Comparison of ENCODE assay signal across 23 cellular contexts in the genomic region with DNA sequence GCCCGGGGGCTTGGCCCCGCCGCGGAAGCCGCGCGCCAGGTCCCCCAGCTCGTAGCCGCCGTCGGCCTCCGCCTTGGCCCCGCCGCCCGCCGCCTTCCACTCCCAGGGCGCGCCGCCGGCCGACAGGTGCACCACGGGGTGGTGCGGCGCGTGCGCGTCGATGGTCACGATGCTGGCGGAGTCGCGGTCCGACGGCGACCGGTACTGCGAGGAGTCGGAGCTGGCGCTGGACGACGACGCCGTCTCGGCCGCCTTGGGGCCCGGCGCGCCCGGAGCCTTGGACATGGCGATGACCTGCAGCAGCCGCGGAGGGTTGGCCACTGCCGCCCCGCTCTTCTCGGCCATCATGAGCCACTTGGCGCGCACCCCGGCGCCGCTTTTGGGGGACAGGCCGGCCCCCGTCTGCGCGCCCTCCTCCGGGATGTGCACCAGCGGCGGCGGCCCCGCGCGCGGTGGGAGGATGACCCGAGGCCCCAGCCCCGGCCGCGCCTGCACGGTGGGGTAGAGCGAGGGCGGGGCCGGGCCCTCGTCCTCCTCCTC. TPM values are rescaled to one million over a fixed set of nuclear protein-coding genes. Genes with fewer than 3 reads are reported as not detected.
DNase-seq lines count a peak whose midpoint lies in the region; ATAC-seq, FAIRE-seq and TF ChIP-seq lines count a peak whose summit lies in the region.
"Had no signal": no experiment of that assay in that cellular context is flagged by ENCODE, and none has a peak within 500 bp of the region (broad histone marks: within the 10 kb centered on the region; RNA-seq: fewer than 3 reads in every experiment).

No MANE protein-coding gene starts in this region.

- ATAC-seq in A549, result no peak
- peak; percentile 28 for ATAC-seq in HCT116
- peak; percentile 7 for ATAC-seq in left colon
- no peak for ATAC-seq in GM18498 (IDR thresholded peaks at IDR 0.05; ENCODE audit: unreplicated experiment)
- no peak for ATAC-seq in GM19467 (IDR thresholded peaks at IDR 0.05; ENCODE audit: unreplicated experiment)
- ATAC-seq: activated T-helper 17 cell treated with anti-CD3 and anti-CD28 coated beads, Interleukin-2, amount 50 U/mL, for 72 hours; left lung had no signal

- H3K27ac ChIP-seq in A549 (no peak overlapping the region), HCT116 (ENCODE audit: low read depth, low read length) (no peak overlapping the region)
- H3K27ac ChIP-seq in CD4-positive, alpha-beta memory T cell (ENCODE audit: low read depth, low read length), result no peak overlapping the region
- H3K27ac ChIP-seq: BLaER1 treated with 17β-estradiol and CSF1 and Interleukin-3, amounts not matched to agents 10 nM and 100 nM; heart right ventricle; left lung; uterus; WERI-Rb-1 had no signal

- H3K36me3 Mint-ChIP-seq in CD4-positive, alpha-beta memory T cell, result peaks cover 25 to 30% of the 10 kb centered on the region in 2 donors

- POLR2A ChIA-PET in A549 (lab: Yijun Ruan, JAX), result no interaction called here
- POLR2A ChIA-PET in HCT116 (lab: Charles Lee), result no interaction called here
- POLR2A ChIA-PET in CD4-positive, alpha-beta memory T cell (lab: Charles Lee; ENCODE audit: partially characterized antibody), result interaction anchor here (1.1 kb wide), 1 partner anchor 17 kb away, joined by 4 read pairs; no protein-coding TSS in a partner anchor

- TF ChIP-seq CTCF in A549 (IDR thresholded peaks at IDR 0.05) (no peak), HCT116 (IDR thresholded peaks at IDR 0.05 in 2 of 3, conservative IDR thresholded peaks at IDR 0.05 in 1 of 3; ENCODE audit: borderline replicate concordance in 1 of 3, insufficient read depth in 1 of 3, low read depth in 2 of 3, low read length in 2 of 3) (no peak)

- TF ChIP-seq POLR2A in A549 (IDR thresholded peaks at IDR 0.05; ENCODE audit: low read length) (no peak), HCT116 (IDR thresholded peaks at IDR 0.05; ENCODE audit: borderline replicate concordance, extremely low read depth, insufficient read depth, insufficient read length) (no peak)

- H3K4me1 Mint-ChIP-seq in CD4-positive, alpha-beta memory T cell, result peaks cover 1 to 8% (median 4%) of the 10 kb centered on the region in 4 donors
- H3K4me1 Mint-ChIP-seq: activated naive CD8-positive, alpha-beta T cell treated with anti-CD3 and anti-CD28 coated beads, Interleukin-2, amount 10 ng/mL, durations not matched to agents 7 days and 5 days had no signal

- intact Hi-C loops in HCT116 (cut with micrococcal nuclease) (no loop called here), left colon (cut with DNase I, micrococcal nuclease) (no loop called here)
- intact Hi-C loops in CD4-positive, alpha-beta memory T cell (cut with micrococcal nuclease), result no loop called here

- H3K9me3 Mint-ChIP-seq in CD4-positive, alpha-beta memory T cell, result peaks cover 0 to 14% (median 0%) of the 10 kb centered on the region in 8 donors
- H3K9me3 Mint-ChIP-seq: nephron progenitor cell had no signal

- CTCF ChIA-PET in A549 (lab: Yijun Ruan, JAX) (no interaction called here), HCT116 (lab: Charles Lee) (no interaction called here)
- CTCF ChIA-PET in CD4-positive, alpha-beta memory T cell (lab: Charles Lee; ENCODE audit: partially characterized antibody), result no interaction called here

- H3K4me3 ChIP-seq in A549 (no peak overlapping the region), HCT116 (replicated peaks in 1 of 2; ENCODE audit: low read depth in 1 of 2, low read length in 2 of 2) (no peak overlapping the region)
- H3K4me3 ChIP-seq in CD4-positive, alpha-beta memory T cell (ENCODE audit: low read length in 2 of 2), result no peak overlapping the region
- H3K4me3 ChIP-seq: BLaER1 treated with 17β-estradiol and CSF1 and Interleukin-3, amounts not matched to agents 10 nM and 100 nM; heart right ventricle; left lung; uterus had no signal

- no peaks in the 10 kb centered on the region for H3K27me3 Mint-ChIP-seq in CD4-positive, alpha-beta memory T cell
- H3K27me3 Mint-ChIP-seq: activated naive CD8-positive, alpha-beta T cell treated with anti-CD3 and anti-CD28 coated beads, Interleukin-2, amount 10 ng/mL, durations not matched to agents 7 days and 5 days; activated T-helper 17 cell treated with anti-CD3 and anti-CD28 coated beads, Interleukin-2, amount 50 U/mL, for 72 hours had no signal

- TF ChIP-seq EP300 in A549 (IDR thresholded peaks at IDR 0.05), result no peak

- no peak overlapping the region for H3K4me3 Mint-ChIP-seq in CD4-positive, alpha-beta memory T cell
- H3K4me3 Mint-ChIP-seq: activated naive CD8-positive, alpha-beta T cell treated with anti-CD3 and anti-CD28 coated beads, Interleukin-2, amount 10 ng/mL, durations not matched to agents 7 days and 5 days; activated T-helper 17 cell treated with anti-CD3 and anti-CD28 coated beads, Interleukin-2, amount 50 U/mL, for 72 hours; nephron progenitor cell; T-helper 2 cell treated with Interferon-gamma antibody and Interleukin-4, amounts not matched to agents 5 μg/mL and 100 μg/mL, for 36 hours had no signal

- no peaks in the 10 kb centered on the region for H3K9me3 ChIP-seq in A549
- no peaks in the 10 kb centered on the region for H3K9me3 ChIP-seq in HCT116 (ENCODE audit: control insufficient read depth in 1 of 2, insufficient read depth in 1 of 2, low read depth in 1 of 2, low read length in 2 of 2)
- no peaks in the 10 kb centered on the region for H3K9me3 ChIP-seq in CD4-positive, alpha-beta memory T cell (ENCODE audit: control insufficient read depth in 1 of 2, low read length in 2 of 2)
- H3K9me3 ChIP-seq: heart right ventricle, left lung, uterus had no signal

- RAD21 ChIA-PET in HCT116 (lab: Charles Lee; ENCODE audit: low non-redundant PET in 1 of 2, low total read pairs in 2 of 2, uncharacterized antibody in 2 of 2, unreplicated experiment in 2 of 2), result no interaction called here

- no peaks in the 10 kb centered on the region for H3K9me2 ChIP-seq in HCT116 (ENCODE audit: insufficient read depth)

- DNase-seq in A549 (ENCODE audit: low read depth in 1 of 2, low spot score in 1 of 2) (no peak), HCT116 (ENCODE audit: low read depth, low spot score) (no peak), left colon (no peak)
- DNase-seq in CD4-positive, alpha-beta memory T cell, result no peak
- DNase-seq: ACHN; activated CD8-positive, alpha-beta memory T cell treated with anti-CD3 and anti-CD28 coated beads, Interleukin-2, amount 50 U/mL, for 4 hours; activated naive CD8-positive, alpha-beta T cell treated with anti-CD3 and anti-CD28 coated beads, Interleukin-2, amount 10 ng/mL, durations not matched to agents 7 days and 5 days; erythroblast; foreskin fibroblast; heart right ventricle; left lung; NCI-H2171; NCI-H526 treated with DMSO at 0.1 percent for 48 hours; nephron progenitor cell; RPMI8226; uterus; WERI-Rb-1 had no signal

- H4K20me1 ChIP-seq in HCT116 (ENCODE audit: insufficient read depth), result peaks cover 8% of the 10 kb centered on the region; the same call in 1 of the 2 replicates

- TF ChIP-seq RAD21 in A549 (conservative IDR thresholded peaks at IDR 0.05 in 1 of 2, IDR thresholded peaks at IDR 0.05 in 1 of 2) (no peak), HCT116 (IDR thresholded peaks at IDR 0.05; ENCODE audit: low read depth) (no peak)

- no TSS peak for BruUV-seq in HCT116 (replicated peaks; lab: Mats Ljungman, UMichigan)

- H3K9ac ChIP-seq in HCT116 (ENCODE audit: low read length), result no peak overlapping the region
- H3K9ac ChIP-seq: BLaER1 treated with 17β-estradiol and CSF1 and Interleukin-3, amounts not matched to agents 10 nM and 100 nM had no signal

- H3K4me2 ChIP-seq in A549 (no peak overlapping the region), HCT116 (ENCODE audit: low read length) (no peak overlapping the region)
- H3K4me2 ChIP-seq: BLaER1 treated with 17β-estradiol and CSF1 and Interleukin-3, amounts not matched to agents 10 nM and 100 nM had no signal

- H3K27ac Mint-ChIP-seq in CD4-positive, alpha-beta memory T cell, result no peak overlapping the region
- H3K27ac Mint-ChIP-seq: activated naive CD8-positive, alpha-beta T cell treated with anti-CD3 and anti-CD28 coated beads, Interleukin-2, amount 10 ng/mL, durations not matched to agents 7 days and 5 days; activated T-helper 17 cell treated with anti-CD3 and anti-CD28 coated beads, Interleukin-2, amount 50 U/mL, for 72 hours; nephron progenitor cell; T-helper 2 cell treated with Interferon-gamma antibody and Interleukin-4, amounts not matched to agents 5 μg/mL and 100 μg/mL, for 36 hours had no signal

- H3K4me1 ChIP-seq in A549 (no peaks in the 10 kb centered on the region), HCT116 (ENCODE audit: control insufficient read depth in 1 of 2, insufficient read depth in 2 of 2, low read length in 2 of 2) (no peaks in the 10 kb centered on the region)
- no peaks in the 10 kb centered on the region for H3K4me1 ChIP-seq in CD4-positive, alpha-beta memory T cell (ENCODE audit: insufficient read depth, low read length)
- H3K4me1 ChIP-seq: BLaER1 treated with 17β-estradiol and CSF1 and Interleukin-3, amounts not matched to agents 10 nM and 100 nM; heart right ventricle; left lung; uterus had no signal

- no peaks in the 10 kb centered on the region for H3K27me3 ChIP-seq in HCT116 (ENCODE audit: insufficient read depth, low read length)
- H3K27me3 ChIP-seq in CD4-positive, alpha-beta memory T cell (ENCODE audit: insufficient read depth, low read length), result no peaks in the 10 kb centered on the region
- H3K27me3 ChIP-seq: heart right ventricle, left lung, uterus had no signal

- H3K79me2 ChIP-seq in HCT116 (ENCODE audit: insufficient read depth, low read length), result peaks cover 36% of the 10 kb centered on the region

- 94% methylated on average over 44 of the region's 81 CpGs for WGBS in A549 (ENCODE audit: missing lambda C conversion rate)

- H2AFZ ChIP-seq in HCT116 (ENCODE audit: low read depth, low read length, poor library complexity, severe bottlenecking), result no peak overlapping the region

- FAIRE-seq in A549 (lab: Jason Lieb, UNC), result no peak

- peaks cover 25 to 34% of the 10 kb centered on the region in 2 experiments; a peak in 3 of 4 replicates for H3K36me3 ChIP-seq in HCT116 (ENCODE audit: control insufficient read depth in 1 of 2, insufficient read depth in 2 of 2, low read length in 2 of 2)
- peaks cover 31% of the 10 kb centered on the region for H3K36me3 ChIP-seq in CD4-positive, alpha-beta memory T cell (ENCODE audit: insufficient read depth, low read length)
- H3K36me3 ChIP-seq: uterus had no signal

RNA-seq across cellular contexts. Expression of gene PLPPR3, which starts 8.9 kb away (rescaled TPM):
- 2.6 and 3.2 TPM in 2 replicates for polyA plus RNA-seq in A549 (2011; rRNA removed)
- polyA plus RNA-seq in A549 (2012; cell fraction: cytosol; rRNA removed), result 4.1 and 7.6 TPM in 2 replicates
- 9.8 and 12.3 TPM in 2 replicates for polyA plus RNA-seq in A549 (2012; cell fraction: nucleus; rRNA removed)
- polyA plus RNA-seq in A549 (2017; fragmentation: RNase III; extraction: RNeasy Plus Mini Kit Qiagen cat#74134 plus additional on column Dnase treatment), result 3.5 to 4.2 TPM (median 3.7 TPM) in 3 replicates
- 4.2 and 6.4 TPM in 2 replicates for polyA minus RNA-seq in A549 (2011; rRNA and poly(A)+ RNA removed)
- total RNA-seq in HCT116 (2021; ENCODE audit: unreplicated experiment), result 0.27 TPM
- 0.05 and 0.10 TPM in 2 replicates for polyA plus RNA-seq in HCT116 (2012)
- not detected for total RNA-seq in left colon
- total RNA-seq in CD4-positive, alpha-beta memory T cell, result not detected
- polyA plus RNA-seq in CD4-positive, alpha-beta memory T cell, result not detected
- total RNA-seq: activated naive CD8-positive, alpha-beta T cell treated with anti-CD3 and anti-CD28 coated beads, Interleukin-2, amount 10 ng/mL, durations not matched to agents 7 days and 5 days; activated T-helper 17 cell treated with anti-CD3 and anti-CD28 coated beads, Interleukin-2, amount 50 U/mL, for 72 hours; heart right ventricle; HT1080 had no signal
- polyA plus RNA-seq: heart right ventricle had no signal

RNA-seq across cellular contexts. Expression of gene AZU1, which starts 14.7 kb away (rescaled TPM):
- 0.15 and 0.31 TPM in 2 replicates for polyA plus RNA-seq in A549 (2011; rRNA removed)
- 0.16 and 0.26 TPM in 2 replicates for polyA plus RNA-seq in A549 (2012; cell fraction: cytosol; rRNA removed)
- 4.7 and 5.9 TPM in 2 replicates for polyA plus RNA-seq in A549 (2012; cell fraction: nucleus; rRNA removed)
- polyA plus RNA-seq in A549 (2017; fragmentation: RNase III; extraction: RNeasy Plus Mini Kit Qiagen cat#74134 plus additional on column Dnase treatment), result 0.26 to 0.55 TPM (median 0.32 TPM) in 3 replicates
- polyA minus RNA-seq in A549 (2011; rRNA and poly(A)+ RNA removed), result not detected in 2 replicates
- not detected for total RNA-seq in HCT116 (2021; ENCODE audit: unreplicated experiment)
- 0.05 and 0.10 TPM in 2 replicates for polyA plus RNA-seq in HCT116 (2012)
- not detected for total RNA-seq in left colon
- total RNA-seq in CD4-positive, alpha-beta memory T cell, result not detected
- polyA plus RNA-seq in CD4-positive, alpha-beta memory T cell, result not detected
- total RNA-seq: HT1080 had no signal

RNA-seq across cellular contexts. Expression of gene PTBP1, which starts 15.6 kb away (rescaled TPM):
- 144 and 207 TPM in 2 replicates for polyA plus RNA-seq in A549 (2011; rRNA removed)
- polyA plus RNA-seq in A549 (2012; cell fraction: cytosol; rRNA removed), result 326 and 379 TPM in 2 replicates
- 472 and 807 TPM in 2 replicates for polyA plus RNA-seq in A549 (2012; cell fraction: nucleus; rRNA removed)
- 264 to 299 TPM (median 285 TPM) in 3 replicates for polyA plus RNA-seq in A549 (2017; fragmentation: RNase III; extraction: RNeasy Plus Mini Kit Qiagen cat#74134 plus additional on column Dnase treatment)
- 224 and 254 TPM in 2 replicates for polyA minus RNA-seq in A549 (2011; rRNA and poly(A)+ RNA removed)
- total RNA-seq in HCT116 (2021; ENCODE audit: unreplicated experiment), result 676 TPM
- 538 and 711 TPM in 2 replicates for polyA plus RNA-seq in HCT116 (2012)
- 100 to 1,000 TPM; 253 to 306 TPM for total RNA-seq in left colon
- 100 to 1,000 TPM; 315 TPM for total RNA-seq in CD4-positive, alpha-beta memory T cell
- 100 to 1,000 TPM in 1 of 2 donors, 10 to 100 TPM in 1; 67.7 to 177 TPM for polyA plus RNA-seq in CD4-positive, alpha-beta memory T cell

RNA-seq across cellular contexts. Expression of gene PRTN3, which starts 27.9 kb away (rescaled TPM):
- polyA plus RNA-seq in A549 (2011; rRNA removed) (0.21 and 0.36 TPM in 2 replicates), A549 (2017; fragmentation: RNase III; extraction: RNeasy Plus Mini Kit Qiagen cat#74134 plus additional on column Dnase treatment) (0.18 to 0.39 TPM (median 0.24 TPM) in 3 replicates)
- 0.53 and 0.69 TPM in 2 replicates for polyA plus RNA-seq in A549 (2012; cell fraction: cytosol; rRNA removed)
- 0.34 and 0.65 TPM in 2 replicates for polyA plus RNA-seq in A549 (2012; cell fraction: nucleus; rRNA removed)
- polyA minus RNA-seq in A549 (2011; rRNA and poly(A)+ RNA removed), result 0.44 TPM in 1 of 2 replicates, not detected in the other
- total RNA-seq in HCT116 (2021; ENCODE audit: unreplicated experiment) (2.7 TPM), left colon (not detected)
- polyA plus RNA-seq in HCT116 (2012), result 4.0 and 4.5 TPM in 2 replicates
- not detected for total RNA-seq in CD4-positive, alpha-beta memory T cell
- polyA plus RNA-seq in CD4-positive, alpha-beta memory T cell, result not detected
- total RNA-seq: activated naive CD8-positive, alpha-beta T cell treated with anti-CD3 and anti-CD28 coated beads, Interleukin-2, amount 10 ng/mL, durations not matched to agents 7 days and 5 days; activated T-helper 17 cell treated with anti-CD3 and anti-CD28 coated beads, Interleukin-2, amount 50 U/mL, for 72 hours; heart right ventricle; HT1080 had no signal

RNA-seq across cellular contexts. Expression of gene ELANE, which starts 39.2 kb away (rescaled TPM):
- polyA plus RNA-seq in A549 (2011; rRNA removed) (0.15 and 0.35 TPM in 2 replicates), A549 (2017; fragmentation: RNase III; extraction: RNeasy Plus Mini Kit Qiagen cat#74134 plus additional on column Dnase treatment) (0.14 to 0.15 TPM (median 0.15 TPM) in 3 replicates)
- polyA plus RNA-seq in A549 (2012; cell fraction: cytosol; rRNA removed), result 0.15 and 0.22 TPM in 2 replicates
- 0.42 and 0.48 TPM in 2 replicates for polyA plus RNA-seq in A549 (2012; cell fraction: nucleus; rRNA removed)
- not detected in 2 replicates for polyA minus RNA-seq in A549 (2011; rRNA and poly(A)+ RNA removed)
- total RNA-seq in HCT116 (2021; ENCODE audit: unreplicated experiment) (not detected), left colon (under 1 TPM in 1 of 2 donors, not detected in 1; 0.81 TPM)
- polyA plus RNA-seq in HCT116 (2012), result not detected in 2 replicates
- total RNA-seq in CD4-positive, alpha-beta memory T cell, result not detected
- not detected for polyA plus RNA-seq in CD4-positive, alpha-beta memory T cell
- total RNA-seq: activated naive CD8-positive, alpha-beta T cell treated with anti-CD3 and anti-CD28 coated beads, Interleukin-2, amount 10 ng/mL, durations not matched to agents 7 days and 5 days; activated T-helper 17 cell treated with anti-CD3 and anti-CD28 coated beads, Interleukin-2, amount 50 U/mL, for 72 hours; HT1080 had no signal

Comparison
In these comparisons a context has a peak if more than half of its experiments do, and no peak if none do; other contexts are left out.
1. ATAC-seq: peak in HCT116 (single experiment) and left colon (single experiment); none in A549 (0 of 2), GM18498 (single experiment) and GM19467 (single experiment).